In genomic region chrX:3881898-3882552, GRCh38 we compare ENCODE assay signal across 8 cellular contexts.
DNase-seq lines count a peak whose midpoint lies in the region; ATAC-seq, FAIRE-seq and TF ChIP-seq lines count a peak whose summit lies in the region.
"Not testable (repeated sequence)": the region's sequence is repeated elsewhere in the genome, so short reads cannot be mapped to it uniquely, and the experiment has no call there.

No MANE protein-coding gene starts in this region.

- no CpG with 5 or more reads among the region's 91 CpGs for WGBS in heart left ventricle, 4 donors
- WGBS in pancreas, 2 donors, result no CpG with 5 or more reads among the region's 91 CpGs

- not testable (repeated sequence) for H3K27ac Mint-ChIP-seq in activated B cell treated with CpG ODN at 0.5 μM for 24 hours

- intact Hi-C loops in activated B cell treated with CpG ODN at 0.5 μM for 24 hours (cut with micrococcal nuclease); heart left ventricle (cut with DNase I); pancreas (cut with DNase I): not testable (repeated sequence)

- H3K4me3 Mint-ChIP-seq in activated B cell treated with CpG ODN at 0.5 μM for 24 hours, result not testable (repeated sequence)

- not testable (repeated sequence) for H3K9me3 ChIP-seq in heart left ventricle, pancreas

- not testable (repeated sequence) for H3K36me3 ChIP-seq in heart left ventricle, pancreas

- not testable (repeated sequence) for TF ChIP-seq CTCF in activated B cell treated with CpG ODN at 0.5 μM for 24 hours (IDR thresholded peaks at IDR 0.05); heart left ventricle (IDR thresholded peaks at IDR 0.05); pancreas (IDR thresholded peaks at IDR 0.05)

- peak; percentile 97 for ATAC-seq in GM18511 (IDR thresholded peaks at IDR 0.05; ENCODE audit: unreplicated experiment)
- peak; percentile 94 for ATAC-seq in GM19438 (IDR thresholded peaks at IDR 0.05; ENCODE audit: low read depth, unreplicated experiment)
- peak; percentile 98 for ATAC-seq in GM21825 (IDR thresholded peaks at IDR 0.05; ENCODE audit: unreplicated experiment)
- ATAC-seq in HG03025 (IDR thresholded peaks at IDR 0.05; ENCODE audit: low FRiP score, unreplicated experiment), result peak; percentile 94
- ATAC-seq in HG03457 (IDR thresholded peaks at IDR 0.05; ENCODE audit: unreplicated experiment), result peak; percentile 95
- ATAC-seq in activated B cell treated with CpG ODN at 0.5 μM for 24 hours (ENCODE audit: low read depth), result peak; percentile 96
- ATAC-seq in heart left ventricle, result peak in 3 of 4 donors; percentile 68 to 93 (median 90)
- ATAC-seq in pancreas, result peak; percentile 94 to 98 (median 96)

- H3K4me1 ChIP-seq in heart left ventricle, pancreas: not testable (repeated sequence)

- TF ChIP-seq POLR2A in heart left ventricle (IDR thresholded peaks at IDR 0.05), result not testable (repeated sequence)

- not testable (repeated sequence) for FAIRE-seq in pancreas (lab: Jason Lieb, UNC)

- H3K4me1 Mint-ChIP-seq in activated B cell treated with CpG ODN at 0.5 μM for 24 hours, result not testable (repeated sequence)

- POLR2A ChIA-PET in activated B cell treated with CpG ODN at 0.5 μM for 24 hours (lab: Charles Lee), result not testable (repeated sequence)

- not testable (repeated sequence) for H3K9me3 Mint-ChIP-seq in activated B cell treated with CpG ODN at 0.5 μM for 24 hours

- H3K36me3 Mint-ChIP-seq in activated B cell treated with CpG ODN at 0.5 μM for 24 hours (ENCODE audit: low read depth), result not testable (repeated sequence)

- not testable (repeated sequence) for H3K27ac ChIP-seq in heart left ventricle, pancreas

- not testable (repeated sequence) for H3K4me3 ChIP-seq in heart left ventricle, pancreas

- not testable (repeated sequence) for DNase-seq in activated B cell treated with CpG ODN at 0.5 μM for 24 hours, heart left ventricle, pancreas

- CTCF ChIA-PET in activated B cell treated with CpG ODN at 0.5 μM for 24 hours (lab: Charles Lee), result not testable (repeated sequence)

- H3K27me3 ChIP-seq in heart left ventricle, pancreas: not testable (repeated sequence)

- not testable (repeated sequence) for H3K27me3 Mint-ChIP-seq in activated B cell treated with CpG ODN at 0.5 μM for 24 hours
